In genomic region chrX:78139160-78140123, GRCh38 we compare ENCODE assay signal across 8 cellular contexts. TPM values are rescaled to one million over a fixed set of nuclear protein-coding genes. Genes with fewer than 3 reads are reported as not detected.
A peak's percentile ranks its signal among the peaks of the same experiment; 100 is the strongest.
DNase-seq lines count a peak whose midpoint lies in the region; ATAC-seq and TF ChIP-seq lines count a peak whose summit lies in the region.

TSS of gene TAF9B (minus strand) at chrX:78139650. CDS start at chrX:78139611, 39 bp downstream.

- H3K36me3 Mint-ChIP-seq in natural killer cell = no peaks in the 10 kb centered on the region

- H3K27me3 Mint-ChIP-seq in natural killer cell (ENCODE audit: low read depth in 2 of 2) = no peaks in the 10 kb centered on the region

- H3K36me3 ChIP-seq in KMS-11 (ENCODE audit: insufficient read depth) = no peaks in the 10 kb centered on the region
- no peaks in the 10 kb centered on the region for H3K36me3 ChIP-seq in fibroblast of lung (ENCODE audit: control insufficient read depth, insufficient read depth, low read length)

- intact Hi-C loops in natural killer cell (cut with micrococcal nuclease) = no loop called here

- peak; percentile 92 for ATAC-seq in GM21737 (IDR thresholded peaks at IDR 0.05; ENCODE audit: unreplicated experiment)
- peak; percentile 94 to 98 (median 97) for ATAC-seq in natural killer cell

- H3K27ac Mint-ChIP-seq in natural killer cell = peak within 1 kb of the TSS; percentile 36 to 86

- TF ChIP-seq CTCF in KMS-11 (conservative IDR thresholded peaks at IDR 0.05; ENCODE audit: low read depth, low read length) (no peak), fibroblast of lung (conservative IDR thresholded peaks at IDR 0.05 in 1 of 2, IDR thresholded peaks at IDR 0.05 in 1 of 2; ENCODE audit: low read depth in 1 of 2, low read length in 2 of 2) (no peak), natural killer cell (IDR thresholded peaks at IDR 0.05) (no peak)

- H2AFZ ChIP-seq in KMS-11 (ENCODE audit: low read depth) (peak within 1 kb of the TSS; percentile 75; the same call in 1 of the 2 replicates), fibroblast of lung (ENCODE audit: low read length) (peak within 1 kb of the TSS; percentile 74)

- H3K27ac ChIP-seq in KMS-11 (peak within 1 kb of the TSS; percentile 36; the same call in 1 of the 2 replicates), fibroblast of lung (ENCODE audit: insufficient read depth, low read length) (peak within 1 kb of the TSS; percentile 85)

- peak within 1 kb of the TSS; percentile 73 for H3K9ac ChIP-seq in KMS-11
- H3K9ac ChIP-seq in fibroblast of lung (ENCODE audit: insufficient read depth, low read length) = peak within 1 kb of the TSS; percentile 88

- peak within 1 kb of the TSS; percentile 63 for H3K4me2 ChIP-seq in KMS-11
- H3K4me2 ChIP-seq in fibroblast of lung (ENCODE audit: extremely low read depth, insufficient read depth, low read length) = peak within 1 kb of the TSS; percentile 48

- no peak within 1 kb of the TSS for H3K4me3 ChIP-seq in KMS-11 (IDR thresholded peaks at IDR 0.05; ENCODE audit: insufficient read depth, low read depth, low read length)
- peak within 1 kb of the TSS; percentile 74 to 79 (median 74) for H3K4me3 ChIP-seq in fibroblast of lung (replicated peaks in 1 of 4; ENCODE audit: control extremely low read depth in 1 of 4, insufficient read depth in 1 of 4, low read depth in 3 of 4, low read length in 4 of 4)

- DNase-seq in DMS79 (lab: John Stamatoyannopoulos, UW) (peak; percentile 74), RPMI7951 (ENCODE audit: low read depth) (peak; percentile 88), fibroblast of lung (ENCODE audit: low read depth in 2 of 2) (peak; percentile 73 to 76), natural killer cell (peak; percentile 64)
- DNase-seq in activated T-helper 1 cell treated with anti-CD3 and anti-CD28 coated beads, Interleukin-2, amount 50 U/mL, for 16 hours (ENCODE audit: low read depth in 1 of 2, low spot score in 1 of 2) = peak; percentile 63 to 71
- peak; percentile 79 for DNase-seq in stimulated activated naive CD4-positive, alpha-beta T cell treated with Interleukin-2 at 50 U/mL for 16 hours (lab: John Stamatoyannopoulos, UW)

- no peaks in the 10 kb centered on the region for H3K9me3 ChIP-seq in fibroblast of lung (ENCODE audit: control insufficient read depth, insufficient read depth, low read depth, low read length)

- H3K4me3 Mint-ChIP-seq in natural killer cell = peak within 1 kb of the TSS; percentile 88

- H3K4me1 ChIP-seq in KMS-11 (ENCODE audit: low read depth, poor library complexity, severe bottlenecking) (peaks cover 4% of the 10 kb centered on the region), fibroblast of lung (ENCODE audit: control insufficient read depth, extremely low read depth, insufficient read depth, low read length) (no peaks in the 10 kb centered on the region)

- H3K9me3 Mint-ChIP-seq in natural killer cell = no peaks in the 10 kb centered on the region

- peaks cover 0 to 12% of the 10 kb centered on the region in 2 donors for H3K4me1 Mint-ChIP-seq in natural killer cell

- no peaks in the 10 kb centered on the region for H4K20me1 ChIP-seq in KMS-11 (ENCODE audit: insufficient read depth)
- no peaks in the 10 kb centered on the region for H4K20me1 ChIP-seq in fibroblast of lung (ENCODE audit: control insufficient read depth, extremely low read depth, insufficient read depth, low read length)

- H3K27me3 ChIP-seq in KMS-11 (ENCODE audit: insufficient read depth, low read depth) (no peaks in the 10 kb centered on the region), fibroblast of lung (ENCODE audit: control insufficient read depth, insufficient read depth, low read length) (no peaks in the 10 kb centered on the region)

- no peaks in the 10 kb centered on the region for H3K79me2 ChIP-seq in KMS-11 (ENCODE audit: insufficient read depth, low read depth)
- H3K79me2 ChIP-seq in fibroblast of lung (ENCODE audit: control insufficient read depth, insufficient read depth, low read length) = no peaks in the 10 kb centered on the region

RNA-seq across cellular contexts. Expression of gene TAF9B, which starts in this region (rescaled TPM):
- 34.2 and 47.3 TPM in 2 replicates for total RNA-seq in RPMI7951 (2014; rRNA removed; shearing (Covaris generic))
- total RNA-seq in fibroblast of lung (21.1 and 29.1 TPM in 2 replicates), natural killer cell (1 to 10 TPM; 5.6 to 6.8 (median 6.1) TPM)
- 31.7 and 71.2 TPM in 2 replicates for polyA plus RNA-seq in fibroblast of lung
- 14.4 and 26.4 TPM in 2 replicates for polyA plus RNA-seq in fibroblast of lung (2012)
- 2.4 and 13.9 TPM in 2 replicates for polyA minus RNA-seq in fibroblast of lung (ENCODE audit: low replicate concordance)
